In the genomic region with DNA sequence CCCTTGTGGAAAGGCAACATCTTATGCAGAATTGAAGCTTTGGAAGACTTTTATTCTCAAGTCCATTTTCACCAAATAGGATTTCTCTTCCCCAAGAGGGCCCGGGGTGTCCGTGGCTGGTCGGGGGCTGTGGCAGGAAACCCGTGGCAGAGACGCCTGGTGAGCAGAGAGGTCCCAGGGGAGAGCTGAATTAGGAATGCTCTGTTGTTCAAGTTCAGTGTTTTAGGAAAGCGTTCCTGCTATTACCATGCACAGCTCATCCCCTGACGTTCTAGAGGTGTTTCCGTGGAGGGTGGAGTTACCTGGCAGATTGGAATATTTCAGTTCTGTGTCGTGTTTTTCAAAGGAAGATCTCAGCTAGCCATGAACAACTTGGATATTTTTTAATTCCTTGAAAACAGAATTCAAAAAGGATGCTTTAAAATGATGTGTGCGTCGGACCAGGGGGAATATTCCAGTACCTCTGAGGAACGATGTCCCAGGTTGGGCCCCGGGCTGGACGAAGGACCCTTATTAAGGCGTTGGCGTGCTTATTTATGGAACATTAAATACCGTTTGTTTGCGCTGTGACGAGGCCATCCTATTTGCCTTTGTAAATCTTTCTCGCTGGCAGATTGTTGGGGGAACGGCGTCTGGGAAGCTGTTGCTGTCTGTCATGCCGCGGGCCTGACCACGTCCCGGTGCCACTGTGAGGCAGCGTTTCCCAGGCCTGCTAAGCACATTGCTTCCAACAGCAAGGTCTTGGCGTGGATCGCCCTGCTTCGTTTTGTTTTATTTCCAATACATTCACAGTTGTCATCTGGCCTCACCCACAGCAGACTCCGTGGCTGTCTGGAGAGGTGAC, we compare ENCODE assay signal across 9 cellular contexts. TPM values are rescaled to one million over a fixed set of nuclear protein-coding genes. Genes with fewer than 3 reads are reported as not detected.
DNase-seq lines count a peak whose midpoint lies in the region; ATAC-seq and TF ChIP-seq lines count a peak whose summit lies in the region.
"Had no signal": no experiment of that assay in that cellular context is flagged by ENCODE, and none has a peak within 500 bp of the region (broad histone marks: within the 10 kb centered on the region; RNA-seq: fewer than 3 reads in every experiment).

No MANE protein-coding gene starts in this region.

- peaks cover 6 to 39% (median 22%) of the 10 kb centered on the region in 11 experiments; a peak in 16 of 22 replicates for H4K20me1 ChIP-seq in BLaER1 treated with 17β-estradiol and CSF1 and Interleukin-3, amounts not matched to agents 10 nM and 100 nM

- no peaks in the 10 kb centered on the region for H3K9me3 ChIP-seq in BLaER1 treated with 17β-estradiol and CSF1 and Interleukin-3, amounts not matched to agents 10 nM and 100 nM (replicated peaks in 1 of 11)

- H3K4me2 ChIP-seq in BLaER1 treated with 17β-estradiol and CSF1 and Interleukin-3, amounts not matched to agents 10 nM and 100 nM, result peak overlapping the region; percentile 90 to 100 (median 96)

- no peaks in the 10 kb centered on the region for H3K36me3 Mint-ChIP-seq in natural killer cell

- H3K27me3 ChIP-seq in BLaER1 treated with 17β-estradiol and CSF1 and Interleukin-3, amounts not matched to agents 10 nM and 100 nM, result peaks cover 0 to 21% (median 14%) of the 10 kb centered on the region in 11 experiments; a peak in 13 of 22 replicates

- H3K27me3 Mint-ChIP-seq in natural killer cell (ENCODE audit: low read depth in 2 of 2), result no peaks in the 10 kb centered on the region

- peak overlapping the region; percentile 6 to 85 (median 71); a peak in 18 of 22 replicates for H3K27ac ChIP-seq in BLaER1 treated with 17β-estradiol and CSF1 and Interleukin-3, amounts not matched to agents 10 nM and 100 nM
- peak overlapping the region; percentile 68 to 90 for H3K27ac ChIP-seq in coronary artery

- ATAC-seq in natural killer cell (no peak), GM18858 (IDR thresholded peaks at IDR 0.05; ENCODE audit: unreplicated experiment) (no peak), GM21526 (IDR thresholded peaks at IDR 0.05; ENCODE audit: low FRiP score, unreplicated experiment) (no peak)

- H3K27ac Mint-ChIP-seq in natural killer cell, result peak overlapping the region; percentile 96 to 98

- peak; percentile 71 for DNase-seq in NCI-H69 (lab: John Stamatoyannopoulos, UW)
- no peak for DNase-seq in coronary artery (ENCODE audit: low spot score)
- DNase-seq in natural killer cell, result no peak
- no peak for DNase-seq in C1 segment of cervical spinal cord (lab: John Stamatoyannopoulos, UW)
- no peak for DNase-seq in OCI-M1 (lab: John Stamatoyannopoulos, UW)
- DNase-seq: DND-41 had no signal

- H3K4me1 ChIP-seq in BLaER1 treated with 17β-estradiol and CSF1 and Interleukin-3, amounts not matched to agents 10 nM and 100 nM, result peaks cover 68 to 75% (median 73%) of the 10 kb centered on the region in 10 experiments

- H3K4me3 Mint-ChIP-seq in natural killer cell, result peak overlapping the region; percentile 55

- intact Hi-C loops in natural killer cell (cut with micrococcal nuclease), result loop anchor here (5.0 kb wide), 1 partner anchor 337 kb away; a partner anchor contains a TSS

- H3K4me1 Mint-ChIP-seq in natural killer cell, result peaks cover 60 to 64% of the 10 kb centered on the region in 2 donors

- peak overlapping the region; percentile 45 to 78 (median 63) for H3K9ac ChIP-seq in BLaER1 treated with 17β-estradiol and CSF1 and Interleukin-3, amounts not matched to agents 10 nM and 100 nM

- H3K9me3 Mint-ChIP-seq in natural killer cell, result no peaks in the 10 kb centered on the region

- H3K36me3 ChIP-seq in BLaER1 treated with 17β-estradiol and CSF1 and Interleukin-3, amounts not matched to agents 10 nM and 100 nM, result peaks cover 0 to 6% (median 0%) of the 10 kb centered on the region in 11 experiments; a peak in 4 of 22 replicates

- TF ChIP-seq CTCF in coronary artery (IDR thresholded peaks at IDR 0.05) (no peak), natural killer cell (IDR thresholded peaks at IDR 0.05) (no peak)

- peak overlapping the region; percentile 43 to 63 (median 50) for H3K4me3 ChIP-seq in BLaER1 treated with 17β-estradiol and CSF1 and Interleukin-3, amounts not matched to agents 10 nM and 100 nM
- H3K4me3 ChIP-seq in coronary artery, result peak overlapping the region; percentile 52

RNA-seq across cellular contexts. Expression of a gene that starts 8.2 kb away (rescaled TPM):
- total RNA-seq in natural killer cell, result 10 to 100 TPM; 35.8 to 47.4 (median 37.1) TPM
